ENCODE assay signal across 23 cellular contexts in the genomic region with DNA sequence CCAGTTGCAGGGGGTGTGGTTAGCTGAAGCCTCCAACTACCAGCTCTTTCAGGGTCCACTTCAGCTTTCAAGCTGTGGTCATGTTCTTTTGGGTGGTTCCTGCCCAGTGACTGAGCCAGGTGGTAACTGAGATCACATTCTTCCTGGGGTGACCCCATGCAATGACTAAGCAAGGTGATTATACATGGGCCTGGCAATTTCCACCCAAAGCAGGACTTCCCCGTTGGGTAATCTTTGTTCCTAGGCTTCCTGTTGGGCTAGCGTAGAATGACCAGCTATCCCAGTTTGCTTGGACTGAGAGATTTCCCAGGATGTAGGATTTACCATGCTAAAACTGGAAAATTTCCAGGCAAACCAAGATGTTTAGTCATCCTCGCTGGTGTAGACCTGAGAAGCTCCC. TPM values are rescaled to one million over a fixed set of nuclear protein-coding genes. Genes with fewer than 3 reads are reported as not detected.
"Had no signal": no experiment of that assay in that cellular context is flagged by ENCODE, and none has a peak within 500 bp of the region (broad histone marks: within the 10 kb centered on the region; RNA-seq: fewer than 3 reads in every experiment).

No MANE protein-coding gene starts in this region.

- DNase-seq: activated B cell treated with CpG ODN at 0.5 μM for 24 hours; activated CD4-positive, alpha-beta T cell treated with anti-CD3 and anti-CD28 coated beads, Interleukin-2, amount 10 ng/mL, durations not matched to agents 24 days and 14 days; activated CD8-positive, alpha-beta memory T cell treated with anti-CD3 and anti-CD28 coated beads, Interleukin-2, amount 50 U/mL, for 4 hours; activated CD8-positive, alpha-beta T cell treated with anti-CD3 and anti-CD28 coated beads, Interleukin-2, amount 10 ng/mL, durations not matched to agents 7 days and 5 days; activated gamma-delta T cell treated with Interleukin-2 at 50 U/mL for 16 hours; activated naive CD8-positive, alpha-beta T cell treated with anti-CD3 and anti-CD28 coated beads, Interleukin-2, amount 10 ng/mL, durations not matched to agents 7 days and 5 days; activated T-cell treated with anti-CD3 and anti-CD28 coated beads, Interleukin-2, amount 50 U/mL, for 72 hours; anterior cingulate cortex; brain microvascular endothelial cell; cerebellar nuclear complex; effector memory CD4-positive, alpha-beta T cell; erythroblast; kidney glomerular epithelial cell; nucleus accumbens; right cardiac atrium; stimulated activated CD4-positive, alpha-beta T cell treated with anti-CD3 and anti-CD28 coated beads, Interleukin-15, amount 100 ng/mL, for 24 hours; stimulated activated CD4-positive, alpha-beta T cell treated with anti-CD3 and anti-CD28 coated beads, Interleukin-4, amount 100 ng/mL, for 1 hour; stimulated activated naive B cell treated with anti-CD40 and anti-IgM and Interleukin-4, amounts not matched to agents 10 μg/mL and 1 μg/mL and 100 μg/mL, for 72 hours; thyroid gland had no signal

- H3K4me2 ChIP-seq: hepatocyte had no signal

- H3K79me2 ChIP-seq: hepatocyte had no signal

- H3K9me3 ChIP-seq: thyroid gland had no signal

- H3K36me3 ChIP-seq: brain microvascular endothelial cell, thyroid gland had no signal

- H2AFZ ChIP-seq: hepatocyte had no signal

- H3K27me3 ChIP-seq: brain microvascular endothelial cell, hepatocyte, thyroid gland had no signal

- H3K27ac ChIP-seq: brain microvascular endothelial cell, hepatocyte, skin epidermis, thyroid gland had no signal

- H3K4me1 ChIP-seq: thyroid gland had no signal

- H3K4me3 ChIP-seq: hepatocyte, skin epidermis, thyroid gland had no signal

RNA-seq across cellular contexts. Expression of gene MAGEB17, which starts 18.4 kb away (rescaled TPM):
- total RNA-seq: activated B cell treated with CpG ODN at 0.5 μM for 24 hours; activated CD4-positive, alpha-beta T cell treated with anti-CD3 and anti-CD28 coated beads, Interleukin-2, amount 10 ng/mL, durations not matched to agents 24 days and 14 days; activated CD8-positive, alpha-beta T cell treated with anti-CD3 and anti-CD28 coated beads, Interleukin-2, amount 10 ng/mL, durations not matched to agents 7 days and 5 days; activated naive CD8-positive, alpha-beta T cell treated with anti-CD3 and anti-CD28 coated beads, Interleukin-2, amount 10 ng/mL, durations not matched to agents 7 days and 5 days; activated T-cell treated with anti-CD3 and anti-CD28 coated beads, Interleukin-2, amount 50 U/mL, for 72 hours; lower leg skin; right cardiac atrium; urinary bladder had no signal
- polyA plus RNA-seq: hepatocyte, right cardiac atrium, urinary bladder had no signal

RNA-seq across cellular contexts. Expression of gene GRPR, which starts 25.5 kb away (rescaled TPM):
- total RNA-seq: activated CD4-positive, alpha-beta T cell treated with anti-CD3 and anti-CD28 coated beads, Interleukin-2, amount 10 ng/mL, durations not matched to agents 24 days and 14 days; activated CD8-positive, alpha-beta T cell treated with anti-CD3 and anti-CD28 coated beads, Interleukin-2, amount 10 ng/mL, durations not matched to agents 7 days and 5 days; activated naive CD8-positive, alpha-beta T cell treated with anti-CD3 and anti-CD28 coated beads, Interleukin-2, amount 10 ng/mL, durations not matched to agents 7 days and 5 days; lower leg skin had no signal
- polyA plus RNA-seq: right cardiac atrium had no signal
